ENCODE assay signal across 8 cellular contexts in the genomic region with DNA sequence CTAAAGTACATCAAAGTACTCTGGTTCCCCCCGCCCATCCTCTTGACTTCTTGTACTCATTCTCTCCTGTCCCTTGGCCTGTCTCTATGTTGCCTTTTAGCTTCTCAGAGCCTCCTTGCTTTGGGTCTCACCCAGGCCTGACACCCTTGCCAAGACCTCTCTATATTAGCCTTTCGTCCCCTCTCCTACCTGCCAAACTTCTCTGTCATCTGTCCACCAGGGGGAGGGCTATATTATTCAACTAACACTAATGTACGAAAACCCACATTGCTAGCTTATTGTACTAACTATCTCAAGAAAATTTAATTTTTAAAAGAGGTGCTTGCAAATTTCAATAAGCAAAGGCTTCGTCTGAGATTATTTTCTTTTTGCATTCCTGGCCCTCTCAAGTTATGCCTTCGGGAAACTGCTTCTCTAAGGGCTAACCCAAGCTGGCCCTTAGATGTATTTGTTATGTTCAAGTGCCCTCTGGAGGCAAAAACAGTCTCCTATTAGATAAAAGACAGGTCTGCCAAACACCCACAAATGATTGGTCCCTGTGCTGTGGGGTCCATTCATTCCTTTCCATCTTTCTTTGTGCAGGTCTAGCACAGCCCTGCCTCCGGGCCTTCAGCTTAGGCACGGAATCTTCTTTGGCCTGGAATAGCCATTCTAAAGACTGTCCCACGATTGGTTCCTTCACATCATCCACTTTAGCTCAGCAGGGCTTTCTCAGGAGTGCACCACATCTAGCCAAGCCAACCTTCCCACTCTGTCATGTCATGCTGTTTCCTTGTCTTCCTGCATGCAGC.
DNase-seq lines count a peak whose midpoint lies in the region; ATAC-seq and TF ChIP-seq lines count a peak whose summit lies in the region.

No MANE protein-coding gene starts in this region.

- peak; percentile 51 for DNase-seq in D341Med (ENCODE audit: low spot score)
- peak; percentile 46 for DNase-seq in NCI-H524 treated with DMSO at 0.1 percent for 48 hours (lab: John Stamatoyannopoulos, UW)
- peak; percentile 46 for DNase-seq in activated T-cell treated with anti-CD3 and anti-CD28 coated beads, Interleukin-2, amount 50 U/mL, for 1 hour
- peak; percentile 67 for DNase-seq in fibroblast of pulmonary artery (ENCODE audit: low read depth)
- no peak for DNase-seq in hepatic stellate cell (ENCODE audit: low spot score)

- H3K4me3 ChIP-seq in fibroblast of pulmonary artery (replicated peaks; ENCODE audit: low read depth, low read length) (peak overlapping the region; percentile 15), neuron (ENCODE audit: low read length) (peak overlapping the region; percentile 39)

- H3K4me1 ChIP-seq in neuron (ENCODE audit: insufficient read depth, low read length), result peaks cover 2% of the 10 kb centered on the region

- no peaks in the 10 kb centered on the region for H3K36me3 ChIP-seq in neuron (ENCODE audit: insufficient read depth, low read length)

- peak; percentile 55 for TF ChIP-seq CTCF in fibroblast of pulmonary artery (IDR thresholded peaks at IDR 0.05; ENCODE audit: low read length, missing control alignments)

- peak; percentile 83 for ATAC-seq in GM19351 (IDR thresholded peaks at IDR 0.05; ENCODE audit: unreplicated experiment)
- peak; percentile 85 for ATAC-seq in HG03280 (IDR thresholded peaks at IDR 0.05; ENCODE audit: unreplicated experiment)

- peak overlapping the region; percentile 29 for H2AFZ ChIP-seq in neuron (ENCODE audit: low read depth, low read length)

- no peaks in the 10 kb centered on the region for H3K27me3 ChIP-seq in neuron (ENCODE audit: insufficient read depth, low read length)

- no peaks in the 10 kb centered on the region for H3K9me3 ChIP-seq in neuron (ENCODE audit: low read length)
